ENCODE assay signal across 22 cellular contexts in the genomic region with DNA sequence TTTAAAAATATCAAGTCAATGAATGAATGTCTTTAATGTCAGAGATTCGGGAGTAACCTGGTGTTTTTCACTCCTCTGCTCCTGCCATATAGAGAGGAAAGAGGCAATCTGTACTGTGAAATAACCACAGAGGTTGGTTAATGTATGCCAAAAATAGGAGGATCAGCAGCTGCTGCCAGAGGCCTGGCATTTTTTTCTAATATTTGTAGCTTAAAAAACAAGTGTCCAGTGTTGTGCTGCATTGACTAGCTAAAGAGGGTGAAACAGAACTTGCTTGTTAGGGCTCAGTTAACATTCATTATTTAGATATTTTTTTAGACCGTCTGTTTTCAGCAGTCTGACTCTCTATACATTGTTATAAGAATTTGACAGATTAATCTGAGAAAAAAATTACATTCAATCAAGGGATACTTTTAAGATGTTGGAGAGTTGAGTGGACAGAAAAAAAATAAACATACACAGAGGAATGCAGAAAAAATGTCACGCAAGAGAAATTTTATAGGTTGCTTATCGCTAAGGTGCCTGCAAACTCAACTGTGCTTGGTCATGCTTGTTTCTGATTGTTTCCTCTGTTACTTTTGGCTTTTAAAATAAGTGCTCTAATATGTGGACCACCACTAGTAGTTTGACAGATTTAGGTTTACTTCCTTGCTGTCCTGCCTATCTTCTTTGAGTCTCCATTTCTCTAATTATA.
"Had no signal": no experiment of that assay in that cellular context is flagged by ENCODE, and none has a peak within 500 bp of the region (broad histone marks: within the 10 kb centered on the region; RNA-seq: fewer than 3 reads in every experiment).

No MANE protein-coding gene starts in this region.

- H3K36me3 ChIP-seq: adrenal gland, breast epithelium, WERI-Rb-1 had no signal

- H3K4me1 ChIP-seq: adrenal gland, breast epithelium had no signal

- H3K27ac ChIP-seq: adrenal gland, breast epithelium, WERI-Rb-1 had no signal

- DNase-seq: activated CD4-positive, alpha-beta memory T cell treated with anti-CD3 and anti-CD28 coated beads, Interleukin-2, amount 10 ng/mL, durations not matched to agents 7 days and 5 days; activated CD4-positive, alpha-beta T cell treated with anti-CD3 and anti-CD28 coated beads for 36 hours; activated CD4-positive, alpha-beta T cell treated with anti-CD3 and anti-CD28 coated beads, Interleukin-2, amount 50 U/mL, for 1 hour; activated gamma-delta T cell; activated naive CD4-positive, alpha-beta T cell treated with anti-CD3 and anti-CD28 coated beads for 36 hours; activated naive CD8-positive, alpha-beta T cell treated with anti-CD3 and anti-CD28 coated beads for 36 hours; activated T-cell treated with anti-CD3 and anti-CD28 coated beads for 4 hours; activated T-cell treated with anti-CD3 and anti-CD28 coated beads, Interleukin-2, amount 50 U/mL, for 48 hours; adrenal gland; anterior cingulate cortex; caudate nucleus; KG1; NCI-H1092; NCI-H1417; NCI-H2029; NCI-H510A treated with DMSO at 0.1 percent for 48 hours; PC-3; SHP77; T-helper 1 cell; WERI-Rb-1 had no signal

- H3K4me3 ChIP-seq: adrenal gland, breast epithelium had no signal

- H3K9me3 ChIP-seq: adrenal gland, breast epithelium had no signal

- H3K27me3 ChIP-seq: adrenal gland, breast epithelium had no signal

- ATAC-seq: activated CD4-positive, alpha-beta T cell treated with anti-CD3 and anti-CD28 coated beads for 36 hours; activated T-helper 17 cell treated with anti-CD3 and anti-CD28 coated beads, Interleukin-2, amount 50 U/mL, for 72 hours; PC-3 had no signal
